ENCODE assay signal across 22 cellular contexts in genomic region chr17:55652114-55652513, GRCh38.
"Had no signal": no experiment of that assay in that cellular context is flagged by ENCODE, and none has a peak within 500 bp of the region (broad histone marks: within the 10 kb centered on the region; RNA-seq: fewer than 3 reads in every experiment).

No MANE protein-coding gene starts in this region.

- H3K4me3 ChIP-seq: left lung, lung, transverse colon, uterus had no signal

- H3K27ac ChIP-seq: foreskin keratinocyte, left lung, transverse colon, uterus had no signal

- DNase-seq: activated CD4-positive, alpha-beta T cell treated with anti-CD3 and anti-CD28 coated beads for 4 hours; activated CD4-positive, alpha-beta T cell treated with anti-CD3 and anti-CD28 coated beads, Interleukin-2, amount 50 U/mL, for 48 hours; activated CD4-positive, CD25-positive, alpha-beta regulatory T cell; activated CD8-positive, alpha-beta memory T cell treated with anti-CD3 and anti-CD28 coated beads, Interleukin-2, amount 50 U/mL, for 48 hours; activated naive CD4-positive, alpha-beta T cell; activated T-cell treated with anti-CD3 and anti-CD28 coated beads, Interleukin-2, amount 50 U/mL, for 4 hours; central memory CD4-positive, alpha-beta T cell; dermis blood vessel endothelial cell; effector memory CD4-positive, alpha-beta T cell; foreskin keratinocyte; hippocampal formation; kidney glomerular epithelial cell; left lung; naive thymus-derived CD4-positive, alpha-beta T cell; posterior cingulate gyrus; small intestine; transverse colon; uterus had no signal

- FAIRE-seq: astrocyte, small intestine had no signal

- H3K9me3 ChIP-seq: left lung, transverse colon, uterus had no signal

- H3K27me3 ChIP-seq: foreskin keratinocyte, left lung, transverse colon, uterus had no signal

- ATAC-seq: activated T-cell treated with anti-CD3 and anti-CD28 coated beads, Interleukin-2, amount 50 U/mL, for 4 hours; foreskin keratinocyte; left lung; naive thymus-derived CD4-positive, alpha-beta T cell; sciatic nerve; stimulated activated memory B cell treated with anti-CD40 and anti-IgM and Interleukin-4, amounts not matched to agents 10 μg/mL and 1 μg/mL and 100 μg/mL, for 72 hours had no signal

- H3K36me3 ChIP-seq: left lung, transverse colon, uterus had no signal

- H3K4me1 ChIP-seq: foreskin keratinocyte, left lung, uterus had no signal
